In the genomic region with DNA sequence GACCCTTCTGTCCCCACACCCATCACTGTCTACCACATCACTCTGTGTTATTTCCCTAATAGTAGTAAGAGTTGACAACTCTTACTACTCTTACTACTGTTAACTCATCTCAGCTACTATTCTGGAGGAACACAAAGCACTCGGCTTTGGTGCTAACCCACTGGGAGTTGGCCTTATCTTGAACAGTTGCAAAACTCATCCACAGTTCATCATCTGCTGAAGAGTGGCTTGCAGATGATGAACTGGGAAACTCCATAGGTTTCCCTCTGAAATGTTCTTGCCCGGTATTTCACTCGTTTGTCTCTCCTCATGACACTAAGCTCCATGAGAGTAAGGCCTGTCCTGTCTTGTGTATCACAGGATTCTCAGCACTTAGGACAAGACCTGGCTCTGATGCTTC, we compare ENCODE assay signal across 26 cellular contexts.
DNase-seq lines count a peak whose midpoint lies in the region; ATAC-seq and TF ChIP-seq lines count a peak whose summit lies in the region.
"Had no signal": no experiment of that assay in that cellular context is flagged by ENCODE, and none has a peak within 500 bp of the region (broad histone marks: within the 10 kb centered on the region; RNA-seq: fewer than 3 reads in every experiment).

No MANE protein-coding gene starts in this region.

- H3K27me3 Mint-ChIP-seq in natural killer cell treated with Interleukin-12 subunit alpha and Interleukin-12 subunit beta and Interleukin-15 and Interleukin-18, amount 100 ng/mL, for 72 hours, result no peaks in the 10 kb centered on the region
- no peaks in the 10 kb centered on the region for H3K27me3 Mint-ChIP-seq in natural killer cell (ENCODE audit: low read depth in 2 of 2)
- H3K27me3 Mint-ChIP-seq in central memory CD8-positive, alpha-beta T cell, result no peaks in the 10 kb centered on the region
- no peaks in the 10 kb centered on the region for H3K27me3 Mint-ChIP-seq in activated naive CD8-positive, alpha-beta T cell treated with anti-CD3 and anti-CD28 coated beads for 36 hours
- H3K27me3 Mint-ChIP-seq: activated naive CD4-positive, alpha-beta T cell treated with anti-CD3 and anti-CD28 coated beads, Interleukin-2, amount 50 U/mL, for 24 hours; dendritic cell treated with granulocyte-macrophage colony-stimulating factor and Interleukin-4, amounts not matched to agents 40 ng/mL and 50 ng/mL, for 4 days; stimulated activated naive CD8-positive, alpha-beta T cell treated with anti-CD3 and anti-CD28 coated beads, Interleukin-15, Interleukin-2, amounts not matched to agents 100 ng/mL and 50 ng/mL, for 24 hours had no signal

- peak overlapping the region; percentile 76 for H3K4me3 Mint-ChIP-seq in natural killer cell treated with Interleukin-12 subunit alpha and Interleukin-12 subunit beta and Interleukin-15 and Interleukin-18, amount 100 ng/mL, for 72 hours
- no peak overlapping the region for H3K4me3 Mint-ChIP-seq in natural killer cell
- H3K4me3 Mint-ChIP-seq in central memory CD8-positive, alpha-beta T cell, result peak overlapping the region; percentile 7
- H3K4me3 Mint-ChIP-seq in activated naive CD8-positive, alpha-beta T cell treated with anti-CD3 and anti-CD28 coated beads for 36 hours, result no peak overlapping the region
- H3K4me3 Mint-ChIP-seq: activated naive CD4-positive, alpha-beta T cell treated with anti-CD3 and anti-CD28 coated beads, Interleukin-2, amount 50 U/mL, for 24 hours; activated T-cell treated with anti-CD3 and anti-CD28 coated beads, Interleukin-2, amount 50 U/mL, for 4 hours; CD14-positive monocyte; dendritic cell treated with granulocyte-macrophage colony-stimulating factor and Interleukin-4, amounts not matched to agents 40 ng/mL and 50 ng/mL, for 4 days; HFFc6 had no signal

- peaks cover 32% of the 10 kb centered on the region for H3K36me3 Mint-ChIP-seq in natural killer cell treated with Interleukin-12 subunit alpha and Interleukin-12 subunit beta and Interleukin-15 and Interleukin-18, amount 100 ng/mL, for 72 hours
- H3K36me3 Mint-ChIP-seq in natural killer cell, result no peaks in the 10 kb centered on the region
- H3K36me3 Mint-ChIP-seq in central memory CD8-positive, alpha-beta T cell (ENCODE audit: insufficient read depth), result peaks cover 7% of the 10 kb centered on the region
- H3K36me3 Mint-ChIP-seq in activated naive CD8-positive, alpha-beta T cell treated with anti-CD3 and anti-CD28 coated beads for 36 hours, result peaks cover 16% of the 10 kb centered on the region

- ATAC-seq in natural killer cell treated with Interleukin-12 subunit alpha and Interleukin-12 subunit beta and Interleukin-15 and Interleukin-18, amount 100 ng/mL, for 72 hours, result no peak
- ATAC-seq in natural killer cell (no peak), GM21576 (IDR thresholded peaks at IDR 0.05; ENCODE audit: unreplicated experiment) (no peak)
- no peak for ATAC-seq in central memory CD8-positive, alpha-beta T cell (replicated peaks; ENCODE audit: extremely low read depth, poor library complexity, severe bottlenecking)
- ATAC-seq: gastrocnemius medialis, psoas muscle had no signal

- peak overlapping the region; percentile 97 to 99 for H3K27ac Mint-ChIP-seq in natural killer cell treated with Interleukin-12 subunit alpha and Interleukin-12 subunit beta and Interleukin-15 and Interleukin-18, amount 100 ng/mL, for 72 hours
- H3K27ac Mint-ChIP-seq in natural killer cell, result peak overlapping the region in 1 of 2 donors; percentile 5
- peak overlapping the region; percentile 78 for H3K27ac Mint-ChIP-seq in central memory CD8-positive, alpha-beta T cell (ENCODE audit: low read depth)
- no peak overlapping the region for H3K27ac Mint-ChIP-seq in activated naive CD8-positive, alpha-beta T cell treated with anti-CD3 and anti-CD28 coated beads for 36 hours
- H3K27ac Mint-ChIP-seq: activated naive CD4-positive, alpha-beta T cell treated with anti-CD3 and anti-CD28 coated beads, Interleukin-2, amount 50 U/mL, for 24 hours; dendritic cell treated with granulocyte-macrophage colony-stimulating factor and Interleukin-4, amounts not matched to agents 40 ng/mL and 50 ng/mL, for 4 days; HFFc6 had no signal

- intact Hi-C loops in natural killer cell (cut with micrococcal nuclease), result no loop called here

- no peak for DNase-seq in natural killer cell treated with Interleukin-12 subunit alpha and Interleukin-12 subunit beta and Interleukin-15 and Interleukin-18, amount 100 ng/mL, for 72 hours (ENCODE audit: low spot score)
- DNase-seq in natural killer cell (no peak), NCI-H226 (peak; percentile 61), LoVo (ENCODE audit: low spot score) (no peak)
- no peak for DNase-seq in central memory CD8-positive, alpha-beta T cell (ENCODE audit: low spot score in 2 of 2)
- no peak for DNase-seq in activated naive CD8-positive, alpha-beta T cell treated with anti-CD3 and anti-CD28 coated beads for 36 hours
- DNase-seq: activated CD4-positive, alpha-beta T cell treated with anti-CD3 and anti-CD28 coated beads for 4 hours; activated T-cell treated with anti-CD3 and anti-CD28 coated beads, Interleukin-2, amount 50 U/mL, for 4 hours; aorta; caudate nucleus; DND-41; gastrocnemius medialis; GM23248; HFFc6; hippocampal formation; NCI-H1092; NCI-H1930; NCI-H2227 treated with DMSO at 0.1 percent for 48 hours; NCI-H748 treated with DMSO at 0.1 percent for 48 hours; nucleus accumbens; psoas muscle had no signal

- H3K9me3 Mint-ChIP-seq in natural killer cell treated with Interleukin-12 subunit alpha and Interleukin-12 subunit beta and Interleukin-15 and Interleukin-18, amount 100 ng/mL, for 72 hours, result peaks cover 3% of the 10 kb centered on the region
- H3K9me3 Mint-ChIP-seq in natural killer cell, result no peaks in the 10 kb centered on the region
- no peaks in the 10 kb centered on the region for H3K9me3 Mint-ChIP-seq in central memory CD8-positive, alpha-beta T cell
- no peaks in the 10 kb centered on the region for H3K9me3 Mint-ChIP-seq in activated naive CD8-positive, alpha-beta T cell treated with anti-CD3 and anti-CD28 coated beads for 36 hours
- H3K9me3 Mint-ChIP-seq: activated naive CD4-positive, alpha-beta T cell treated with anti-CD3 and anti-CD28 coated beads, Interleukin-2, amount 50 U/mL, for 24 hours; activated T-cell treated with anti-CD3 and anti-CD28 coated beads, Interleukin-2, amount 50 U/mL, for 4 hours; dendritic cell treated with granulocyte-macrophage colony-stimulating factor and Interleukin-4, amounts not matched to agents 40 ng/mL and 50 ng/mL, for 4 days; HFFc6; stimulated activated naive CD8-positive, alpha-beta T cell treated with anti-CD3 and anti-CD28 coated beads, Interleukin-15, Interleukin-2, amounts not matched to agents 100 ng/mL and 50 ng/mL, for 24 hours had no signal

- H3K4me1 Mint-ChIP-seq in natural killer cell treated with Interleukin-12 subunit alpha and Interleukin-12 subunit beta and Interleukin-15 and Interleukin-18, amount 100 ng/mL, for 72 hours (ENCODE audit: low read depth in 2 of 2), result peaks cover 62 to 63% of the 10 kb centered on the region in 2 donors
- peaks cover 51% of the 10 kb centered on the region in 2 donors for H3K4me1 Mint-ChIP-seq in natural killer cell
- peaks cover 64% of the 10 kb centered on the region for H3K4me1 Mint-ChIP-seq in central memory CD8-positive, alpha-beta T cell
- H3K4me1 Mint-ChIP-seq in activated naive CD8-positive, alpha-beta T cell treated with anti-CD3 and anti-CD28 coated beads for 36 hours, result peaks cover 23% of the 10 kb centered on the region

- TF ChIP-seq CTCF in natural killer cell (IDR thresholded peaks at IDR 0.05), result no peak

Comparison
In these comparisons a context has a peak if more than half of its experiments do, and no peak if none do; other contexts are left out.
1. H3K4me3 Mint-ChIP-seq: peak in natural killer cell treated with Interleukin-12 subunit alpha and Interleukin-12 subunit beta and Interleukin-15 and Interleukin-18, amount 100 ng/mL, for 72 hours (single experiment) and central memory CD8-positive, alpha-beta T cell (single experiment); none in natural killer cell (single experiment) and activated naive CD8-positive, alpha-beta T cell treated with anti-CD3 and anti-CD28 coated beads for 36 hours (single experiment).